Comparison of ENCODE assay signal across 8 cellular contexts in the genomic region with DNA sequence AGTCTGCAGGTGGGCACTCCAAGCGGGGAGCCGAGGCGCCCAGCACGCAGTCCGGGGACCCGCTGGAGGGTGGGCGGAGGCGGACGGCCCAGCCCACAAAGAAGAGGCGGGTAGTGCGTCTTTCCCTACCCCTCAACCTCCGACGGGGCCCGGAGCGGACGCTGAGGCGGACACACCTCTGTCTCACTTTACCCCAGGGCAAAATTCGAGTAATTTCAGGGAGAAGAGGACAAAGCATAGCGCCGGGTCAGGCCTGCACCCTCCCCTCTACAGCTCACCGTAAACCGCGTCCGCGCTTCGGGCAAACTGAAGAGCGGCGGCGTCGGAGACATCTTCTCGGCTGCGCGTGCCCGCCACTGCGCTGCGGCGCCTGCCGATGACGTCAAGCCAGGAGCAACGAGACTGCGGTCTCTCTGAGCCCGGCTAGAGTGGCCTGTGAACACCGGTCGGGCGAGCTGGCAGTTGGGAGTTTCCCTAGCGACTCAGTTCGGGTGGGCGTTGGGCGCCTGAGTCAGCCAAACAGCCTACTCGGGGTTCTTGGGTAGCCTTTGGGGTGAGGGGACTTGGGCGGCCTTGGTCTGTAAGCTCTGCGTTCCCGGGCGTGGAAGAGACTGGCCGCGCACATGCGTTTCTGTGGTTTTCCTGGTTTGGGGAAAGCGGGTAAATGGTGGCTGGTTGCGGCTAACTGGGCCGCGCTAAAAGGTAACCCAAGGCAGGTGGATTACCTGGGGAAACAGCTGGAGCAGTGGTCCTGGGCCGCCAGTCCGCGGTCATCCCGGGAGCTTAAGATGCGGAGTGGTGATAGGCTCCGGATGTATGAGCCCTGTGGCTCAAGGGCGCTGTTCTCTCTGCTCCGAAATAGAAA. TPM values are rescaled to one million over a fixed set of nuclear protein-coding genes. Genes with fewer than 3 reads are reported as not detected.
DNase-seq lines count a peak whose midpoint lies in the region; ATAC-seq and TF ChIP-seq lines count a peak whose summit lies in the region.

A gene with protein sequence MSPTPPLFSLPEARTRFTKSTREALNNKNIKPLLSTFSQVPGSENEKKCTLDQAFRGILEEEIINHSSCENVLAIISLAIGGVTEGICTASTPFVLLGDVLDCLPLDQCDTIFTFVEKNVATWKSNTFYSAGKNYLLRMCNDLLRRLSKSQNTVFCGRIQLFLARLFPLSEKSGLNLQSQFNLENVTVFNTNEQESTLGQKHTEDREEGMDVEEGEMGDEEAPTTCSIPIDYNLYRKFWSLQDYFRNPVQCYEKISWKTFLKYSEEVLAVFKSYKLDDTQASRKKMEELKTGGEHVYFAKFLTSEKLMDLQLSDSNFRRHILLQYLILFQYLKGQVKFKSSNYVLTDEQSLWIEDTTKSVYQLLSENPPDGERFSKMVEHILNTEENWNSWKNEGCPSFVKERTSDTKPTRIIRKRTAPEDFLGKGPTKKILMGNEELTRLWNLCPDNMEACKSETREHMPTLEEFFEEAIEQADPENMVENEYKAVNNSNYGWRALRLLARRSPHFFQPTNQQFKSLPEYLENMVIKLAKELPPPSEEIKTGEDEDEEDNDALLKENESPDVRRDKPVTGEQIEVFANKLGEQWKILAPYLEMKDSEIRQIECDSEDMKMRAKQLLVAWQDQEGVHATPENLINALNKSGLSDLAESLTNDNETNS (minus strand): TSS at position 360 of the 865 bp plus-strand sequence. CDS start 28 bp downstream, at position 332.

- H3K27me3 Mint-ChIP-seq in activated naive CD8-positive, alpha-beta T cell: no peaks in the 10 kb centered on the region

- H3K4me3 Mint-ChIP-seq in activated naive CD8-positive, alpha-beta T cell: peak within 1 kb of the TSS; percentile 99

- DNase-seq in NCI-H1092 treated with DMSO at 0.1 percent for 48 hours (lab: John Stamatoyannopoulos, UW): peak; percentile 74
- peak; percentile 92 for DNase-seq in SKM-1 treated with dmso at 0.1 percent for 144 hours (lab: John Stamatoyannopoulos, UW; ENCODE audit: unreplicated experiment)
- peak; percentile 89 for DNase-seq in glomerular visceral epithelial cell (ENCODE audit: extremely low spot score)
- DNase-seq in omental fat pad (ENCODE audit: low spot score): peak; percentile 83

- no peak for TF ChIP-seq CTCF in omental fat pad (IDR thresholded peaks at IDR 0.05)

- H3K27ac Mint-ChIP-seq in activated naive CD8-positive, alpha-beta T cell: peak within 1 kb of the TSS; percentile 100

- TF ChIP-seq POLR2A in GM10847 (IDR thresholded peaks at IDR 0.05; ENCODE audit: extremely low read depth, insufficient read length): peak; percentile 92

- H3K36me3 Mint-ChIP-seq in activated naive CD8-positive, alpha-beta T cell: peaks cover 13% of the 10 kb centered on the region

- peak; percentile 87 for ATAC-seq in HG02623 (IDR thresholded peaks at IDR 0.05; ENCODE audit: unreplicated experiment)
- peak; percentile 99 for ATAC-seq in omental fat pad (ENCODE audit: low FRiP score)

- no peaks in the 10 kb centered on the region for H3K9me3 Mint-ChIP-seq in activated naive CD8-positive, alpha-beta T cell (ENCODE audit: low read depth)

- peaks cover 46% of the 10 kb centered on the region for H3K4me1 Mint-ChIP-seq in activated naive CD8-positive, alpha-beta T cell (ENCODE audit: low read depth)

- peak within 1 kb of the TSS; percentile 72 for H3K27ac ChIP-seq in temporal lobe (ENCODE audit: low read depth, low read length)

RNA-seq across cellular contexts. Expression of the gene that starts here (rescaled TPM):
- total RNA-seq in omental fat pad: 10 to 100 TPM; 33.0 to 60.6 (median 45.9) TPM
- total RNA-seq in temporal lobe: 48.7 TPM

Comparison
In these comparisons a context has a peak if more than half of its experiments do, and no peak if none do; other contexts are left out.
1. Peak in every context shown above with its lines: DNase-seq, ATAC-seq and H3K27ac ChIP-seq.